ENCODE assay signal across 23 cellular contexts in the genomic region with DNA sequence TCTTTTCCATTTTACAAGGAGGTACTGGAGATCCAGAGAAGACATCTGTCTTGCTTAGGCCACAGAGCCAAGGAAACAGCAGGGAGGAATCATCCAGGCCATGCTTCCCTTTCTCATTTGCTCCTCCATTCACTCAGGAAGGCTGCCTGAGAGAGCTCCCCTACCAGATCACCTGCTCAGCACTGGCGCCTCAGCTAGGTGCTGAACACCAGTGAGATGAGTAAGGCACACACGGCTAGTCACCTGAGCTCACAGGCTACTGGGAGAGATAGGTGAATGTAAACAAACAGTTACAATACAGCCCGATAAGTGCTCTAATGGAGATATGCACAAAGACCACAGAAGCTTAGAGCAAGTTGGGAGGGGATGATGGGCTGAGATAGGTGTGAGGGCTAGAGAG.
A peak's percentile ranks its signal among the peaks of the same experiment; 100 is the strongest.
DNase-seq lines count a peak whose midpoint lies in the region; ATAC-seq, FAIRE-seq and TF ChIP-seq lines count a peak whose summit lies in the region.
"Had no signal": no experiment of that assay in that cellular context is flagged by ENCODE, and none has a peak within 500 bp of the region (broad histone marks: within the 10 kb centered on the region; RNA-seq: fewer than 3 reads in every experiment).

No MANE protein-coding gene starts in this region.

- POLR2A ChIA-PET in WTC11 (lab: Charles Lee): no interaction called here
- POLR2A ChIA-PET in CD4-positive, alpha-beta T cell (lab: Charles Lee): no interaction called here

- H4K20me1 ChIP-seq in hepatocyte (ENCODE audit: insufficient read depth, poor library complexity, severe bottlenecking): no peaks in the 10 kb centered on the region

- H3K4me2 ChIP-seq in hepatocyte: no peak overlapping the region

- H3K4me1 Mint-ChIP-seq in WTC11: peaks cover 27% of the 10 kb centered on the region
- H3K4me1 Mint-ChIP-seq in CD4-positive, alpha-beta T cell (ENCODE audit: low read depth): no peaks in the 10 kb centered on the region

- peak; percentile 69 for ATAC-seq in WTC11
- peak; percentile 83 to 92 (median 86) for ATAC-seq in pancreas
- no peak for ATAC-seq in CD4-positive, alpha-beta T cell (ENCODE audit: poor library complexity)
- ATAC-seq: HepG2, K562, Panc1, SK-N-SH treated with all-trans-retinoic acid at 6 μM for 48 hours had no signal

- H3K27ac ChIP-seq in hepatocyte (no peak overlapping the region), pancreas (no peak overlapping the region)
- no peak overlapping the region for H3K27ac ChIP-seq in CD4-positive, alpha-beta T cell (ENCODE audit: low read depth, low read length)
- H3K27ac ChIP-seq: C4-2B had no signal

- TF ChIP-seq CTCF in WTC11 (IDR thresholded peaks at IDR 0.05) (no peak), hepatocyte (IDR thresholded peaks at IDR 0.05; ENCODE audit: poor library complexity) (no peak), pancreas (IDR thresholded peaks at IDR 0.05) (no peak)
- no peak for TF ChIP-seq CTCF in CD4-positive, alpha-beta T cell (IDR thresholded peaks at IDR 0.05)

- intact Hi-C loops in pancreas (cut with DNase I): no loop called here
- intact Hi-C loops in CD4-positive, alpha-beta T cell (cut with DNase I, micrococcal nuclease): no loop called here

- 0 out of 2 replicates have a peak, but pooled peaks cover 3% of the 10 kb centered on the region for H3K9me3 Mint-ChIP-seq in WTC11
- peaks cover 3% of the 10 kb centered on the region for H3K9me3 Mint-ChIP-seq in CD4-positive, alpha-beta T cell

- CTCF ChIA-PET in WTC11 (lab: Charles Lee): interaction anchor here (1.4 to 1.7 kb wide), 3 partner anchors 16 to 636 kb away, joined by 3 to 4 read pairs (median 3); no protein-coding TSS in a partner anchor
- CTCF ChIA-PET in CD4-positive, alpha-beta T cell (lab: Charles Lee): no interaction called here

- H3K4me3 Mint-ChIP-seq in WTC11: no peak overlapping the region
- no peak overlapping the region for H3K4me3 Mint-ChIP-seq in CD4-positive, alpha-beta T cell

- H3K36me3 Mint-ChIP-seq in WTC11: no peaks in the 10 kb centered on the region
- no peaks in the 10 kb centered on the region for H3K36me3 Mint-ChIP-seq in CD4-positive, alpha-beta T cell (ENCODE audit: low read depth)

- DNase-seq in NCI-H1417 (lab: John Stamatoyannopoulos, UW): peak in 2 of 3 experiments; percentile 8 to 33
- no peak for DNase-seq in NCI-H1417 treated with DMSO at 0.1 percent for 48 hours (lab: John Stamatoyannopoulos, UW)
- DNase-seq in WTC11 (ENCODE audit: low spot score): peak; percentile 12
- peak; percentile 32 for DNase-seq in hepatocyte (ENCODE audit: low spot score)
- peak in 3 of 6 donors; percentile 16 to 39 (median 37) for DNase-seq in pancreas
- no peak for DNase-seq in activated T-cell treated with anti-CD3 and anti-CD28 coated beads for 4 hours
- no peak for DNase-seq in CD4-positive, alpha-beta T cell
- DNase-seq in SHP77 treated with DMSO at 0.1 percent for 48 hours (lab: John Stamatoyannopoulos, UW): no peak
- DNase-seq: DMS79 treated with DMSO at 0.1 percent for 48 hours, GOT3, MG63, NCI-H1436, NCI-H1930, NCI-H2171 treated with DMSO at 0.1 percent for 48 hours, NCI-H524 treated with DMSO at 0.1 percent for 48 hours, NCI-H82 had no signal

- H3K27me3 ChIP-seq in hepatocyte: no peaks in the 10 kb centered on the region
- H3K27me3 ChIP-seq in pancreas: no peaks in the 10 kb centered on the region
- H3K27me3 ChIP-seq in CD4-positive, alpha-beta T cell (ENCODE audit: control insufficient read depth, insufficient read depth, low read length): no peaks in the 10 kb centered on the region
- H3K27me3 ChIP-seq: MG63 had no signal

- H3K79me2 ChIP-seq in hepatocyte: no peaks in the 10 kb centered on the region

- no peak overlapping the region for H2AFZ ChIP-seq in hepatocyte

- no peak for FAIRE-seq in pancreas (lab: Jason Lieb, UNC)
- FAIRE-seq: G401.6, GM12892, HepG2, K562 had no signal

- no peaks in the 10 kb centered on the region for H3K36me3 ChIP-seq in hepatocyte (replicated peaks; ENCODE audit: insufficient read depth, low read depth)
- H3K36me3 ChIP-seq in pancreas: no peaks in the 10 kb centered on the region
- H3K36me3 ChIP-seq: MG63 had no signal

- H3K4me1 ChIP-seq in hepatocyte (ENCODE audit: insufficient read depth) (no peaks in the 10 kb centered on the region), pancreas (no peaks in the 10 kb centered on the region)

- no peaks in the 10 kb centered on the region; the same call in none of the 2 replicates for H3K27me3 Mint-ChIP-seq in WTC11 (ENCODE audit: low read depth)
- no peaks in the 10 kb centered on the region for H3K27me3 Mint-ChIP-seq in CD4-positive, alpha-beta T cell

- 55% methylated on average over 3 of the region's 3 CpGs for WGBS in hepatocyte (ENCODE audit: low lambda C conversion rate, missing lambda C conversion rate)
- 18 to 35% methylated on average over 3 of the region's 3 CpGs for WGBS in pancreas, 2 donors

- no peak overlapping the region for H3K4me3 ChIP-seq in hepatocyte
- no peak overlapping the region for H3K4me3 ChIP-seq in pancreas
- H3K4me3 ChIP-seq: K562, MG63 had no signal

- H3K9me2 ChIP-seq in hepatocyte (replicated peaks; ENCODE audit: insufficient read depth): no peaks in the 10 kb centered on the region

- peak overlapping the region; percentile 76 for H3K27ac Mint-ChIP-seq in WTC11
- H3K27ac Mint-ChIP-seq in CD4-positive, alpha-beta T cell: no peak overlapping the region

- no peaks in the 10 kb centered on the region for H3K9me3 ChIP-seq in hepatocyte (ENCODE audit: low read depth)
- H3K9me3 ChIP-seq in pancreas: no peaks in the 10 kb centered on the region
- no peaks in the 10 kb centered on the region for H3K9me3 ChIP-seq in CD4-positive, alpha-beta T cell (ENCODE audit: control insufficient read depth, low read length)
- H3K9me3 ChIP-seq: MG63 had no signal

TF ChIP-seq in WTC11, 78 proteins besides CTCF, POLR2A, EP300 and RAD21 (continues in another document):
- no peak for TF ChIP-seq IRF2 (CRISPR knock-in tag; IDR thresholded peaks at IDR 0.05; ENCODE audit: borderline replicate concordance, low read depth)
- TF ChIP-seq AFF4 (CRISPR knock-in tag; IDR thresholded peaks at IDR 0.05; ENCODE audit: borderline replicate concordance): no peak
- TF ChIP-seq, protein P1, sequence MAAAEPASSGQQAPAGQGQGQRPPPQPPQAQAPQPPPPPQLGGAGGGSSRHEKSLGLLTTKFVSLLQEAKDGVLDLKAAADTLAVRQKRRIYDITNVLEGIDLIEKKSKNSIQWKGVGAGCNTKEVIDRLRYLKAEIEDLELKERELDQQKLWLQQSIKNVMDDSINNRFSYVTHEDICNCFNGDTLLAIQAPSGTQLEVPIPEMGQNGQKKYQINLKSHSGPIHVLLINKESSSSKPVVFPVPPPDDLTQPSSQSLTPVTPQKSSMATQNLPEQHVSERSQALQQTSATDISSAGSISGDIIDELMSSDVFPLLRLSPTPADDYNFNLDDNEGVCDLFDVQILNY (CRISPR knock-in tag; IDR thresholded peaks at IDR 0.05): no peak
- no peak for TF ChIP-seq NR3C1 (CRISPR knock-in tag; conservative IDR thresholded peaks at IDR 0.05; ENCODE audit: low read depth)
- TF ChIP-seq SP1 (CRISPR knock-in tag; conservative IDR thresholded peaks at IDR 0.05): no peak
- no peak for TF ChIP-seq CREB1 (CRISPR knock-in tag; IDR thresholded peaks at IDR 0.05)
- TF ChIP-seq, protein P2, sequence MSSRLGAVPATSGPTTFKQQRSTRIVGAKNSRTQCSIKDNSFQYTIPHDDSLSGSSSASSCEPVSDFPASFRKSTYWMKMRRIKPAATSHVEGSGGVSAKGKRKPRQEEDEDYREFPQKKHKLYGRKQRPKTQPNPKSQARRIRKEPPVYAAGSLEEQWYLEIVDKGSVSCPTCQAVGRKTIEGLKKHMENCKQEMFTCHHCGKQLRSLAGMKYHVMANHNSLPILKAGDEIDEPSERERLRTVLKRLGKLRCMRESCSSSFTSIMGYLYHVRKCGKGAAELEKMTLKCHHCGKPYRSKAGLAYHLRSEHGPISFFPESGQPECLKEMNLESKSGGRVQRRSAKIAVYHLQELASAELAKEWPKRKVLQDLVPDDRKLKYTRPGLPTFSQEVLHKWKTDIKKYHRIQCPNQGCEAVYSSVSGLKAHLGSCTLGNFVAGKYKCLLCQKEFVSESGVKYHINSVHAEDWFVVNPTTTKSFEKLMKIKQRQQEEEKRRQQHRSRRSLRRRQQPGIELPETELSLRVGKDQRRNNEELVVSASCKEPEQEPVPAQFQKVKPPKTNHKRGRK (CRISPR knock-in tag; IDR thresholded peaks at IDR 0.05; ENCODE audit: borderline replicate concordance): no peak
- TF ChIP-seq NR1H2 (CRISPR knock-in tag; IDR thresholded peaks at IDR 0.05): no peak

Comparison
In these comparisons a context has a peak if more than half of its experiments do, and no peak if none do; other contexts are left out.
1. DNase-seq: peak in NCI-H1417 (2 of 3), WTC11 (single experiment) and hepatocyte (single experiment); none in NCI-H1417 treated with DMSO at 0.1 percent for 48 hours (single experiment), activated T-cell treated with anti-CD3 and anti-CD28 coated beads for 4 hours (single experiment), CD4-positive, alpha-beta T cell (0 of 10) and SHP77 treated with DMSO at 0.1 percent for 48 hours (single experiment).